ENCODE assay signal across 9 cellular contexts in genomic region chr19:9075064-9075964, GRCh38. TPM values are rescaled to one million over a fixed set of nuclear protein-coding genes. Genes with fewer than 3 reads are reported as not detected.
DNase-seq lines count a peak whose midpoint lies in the region; ATAC-seq and TF ChIP-seq lines count a peak whose summit lies in the region.
"Had no signal": no experiment of that assay in that cellular context is flagged by ENCODE, and none has a peak within 500 bp of the region (broad histone marks: within the 10 kb centered on the region; RNA-seq: fewer than 3 reads in every experiment).

No MANE protein-coding gene starts in this region.

- TF ChIP-seq CTCF in GM23338 (conservative IDR thresholded peaks at IDR 0.05; ENCODE audit: low read depth in 2 of 2) = no peak
- no peak for TF ChIP-seq CTCF in mesothelial cell of epicardium (IDR thresholded peaks at IDR 0.05; ENCODE audit: unreplicated experiment)

- H3K4me3 Mint-ChIP-seq in GM23338 (no peak overlapping the region), mesothelial cell of epicardium (peak overlapping the region; percentile 44)

- H3K27me3 Mint-ChIP-seq in GM23338 (ENCODE audit: insufficient read depth, low read depth, poor library complexity) (peaks cover 3% of the 10 kb centered on the region), mesothelial cell of epicardium (ENCODE audit: low read depth) (no peaks in the 10 kb centered on the region)

- peak; percentile 67 for DNase-seq in GM23338 (ENCODE audit: low spot score)
- DNase-seq in NCI-H460 (ENCODE audit: extremely low read depth, low read depth) = peak; percentile 45
- peak; percentile 43 for DNase-seq in epidermal melanocyte (ENCODE audit: insufficient read length, low spot score)
- DNase-seq in mesothelial cell of epicardium (ENCODE audit: low spot score in 2 of 2, unreplicated experiment in 2 of 2) = peak; percentile 84 to 90
- DNase-seq in effector CD8-positive, alpha-beta T cell (lab: John Stamatoyannopoulos, UW) = no peak

- no peaks in the 10 kb centered on the region for H3K36me3 ChIP-seq in GM23338 (ENCODE audit: insufficient read depth)

- H3K9me3 Mint-ChIP-seq in GM23338 (peaks cover 96% of the 10 kb centered on the region), mesothelial cell of epicardium (no peaks in the 10 kb centered on the region)

- H3K4me1 ChIP-seq in GM23338 (ENCODE audit: insufficient read depth) = peaks cover 23% of the 10 kb centered on the region
- H3K4me1 ChIP-seq: parathyroid adenoma had no signal

- ATAC-seq in GM23338 (no peak), HG03520 (IDR thresholded peaks at IDR 0.05; ENCODE audit: unreplicated experiment) (no peak), HG03196 (IDR thresholded peaks at IDR 0.05; ENCODE audit: unreplicated experiment) (no peak), GM21825 (IDR thresholded peaks at IDR 0.05; ENCODE audit: unreplicated experiment) (no peak)

- no peak overlapping the region for H3K27ac Mint-ChIP-seq in GM23338
- H3K27ac Mint-ChIP-seq in mesothelial cell of epicardium = peak overlapping the region; percentile 98

- H4K20me1 ChIP-seq in GM23338 (replicated peaks; ENCODE audit: insufficient read depth) = no peaks in the 10 kb centered on the region

- no peaks in the 10 kb centered on the region for H3K27me3 ChIP-seq in GM23338 (ENCODE audit: insufficient read depth)

- peak overlapping the region; percentile 97 for H2AFZ ChIP-seq in GM23338
- H2AFZ ChIP-seq: parathyroid adenoma had no signal

- H3K4me2 ChIP-seq in GM23338 = no peak overlapping the region

- peaks cover 43% of the 10 kb centered on the region for H3K36me3 Mint-ChIP-seq in GM23338 (ENCODE audit: low read depth)
- H3K36me3 Mint-ChIP-seq in mesothelial cell of epicardium = no peaks in the 10 kb centered on the region

- peaks cover 7% of the 10 kb centered on the region; the same call in 1 of the 2 replicates for H3K9me2 ChIP-seq in GM23338 (ENCODE audit: insufficient read depth)

- peak overlapping the region; percentile 55; the same call in 1 of the 2 replicates for H3K27ac ChIP-seq in GM23338 (ENCODE audit: low read depth)
- H3K27ac ChIP-seq: parathyroid adenoma had no signal

- no peaks in the 10 kb centered on the region; the same call in 1 of the 2 replicates for H3F3A ChIP-seq in GM23338 (replicated peaks; ENCODE audit: low read depth)

- no peaks in the 10 kb centered on the region for H3K79me2 ChIP-seq in GM23338 (replicated peaks; ENCODE audit: insufficient read depth)
- H3K79me2 ChIP-seq: parathyroid adenoma had no signal

- H3K4me3 ChIP-seq in GM23338 = no peak overlapping the region

- no peaks in the 10 kb centered on the region for H3K4me1 Mint-ChIP-seq in GM23338
- H3K4me1 Mint-ChIP-seq in mesothelial cell of epicardium = peaks cover 37% of the 10 kb centered on the region

TF ChIP-seq in GM23338, 12 proteins besides CTCF, POLR2A, EP300 and RAD21:
- TF ChIP-seq EZH2 (IDR thresholded peaks at IDR 0.05; ENCODE audit: low read depth, unreplicated experiment) (no peak), REST (IDR thresholded peaks at IDR 0.05; ENCODE audit: unreplicated experiment) (no peak)

RNA-seq across cellular contexts. Expression of gene OR1M1, which starts 11.5 kb away (rescaled TPM):
- not detected in 2 replicates for total RNA-seq in GM23338 (2014; rRNA removed; shearing (Covaris generic))
- polyA plus RNA-seq in GM23338 (2016; fragmentation: Nextera tagmentation; extraction: Ambion mirVana) = not detected in 2 replicates
- not detected in 2 replicates for total RNA-seq in NCI-H460 (2014; rRNA removed; shearing (Covaris generic))
- not detected in 2 replicates for polyA plus RNA-seq in NCI-H460 (2014; cell fraction: nucleus; rRNA removed)
- not detected in 3 replicates for total RNA-seq in mesothelial cell of epicardium

RNA-seq across cellular contexts. Expression of gene OR7G2, which starts 32.0 kb away (rescaled TPM):
- total RNA-seq in GM23338 (2014; rRNA removed; shearing (Covaris generic)) = not detected in 2 replicates
- polyA plus RNA-seq in GM23338 (2016; fragmentation: Nextera tagmentation; extraction: Ambion mirVana) = not detected in 2 replicates
- total RNA-seq in NCI-H460 (2014; rRNA removed; shearing (Covaris generic)) = not detected in 2 replicates
- polyA plus RNA-seq in NCI-H460 (2014; cell fraction: nucleus; rRNA removed) = not detected in 2 replicates
- not detected in 3 replicates for total RNA-seq in mesothelial cell of epicardium

RNA-seq across cellular contexts. Expression of gene OR7G1, which starts 40.2 kb away (rescaled TPM):
- not detected in 2 replicates for total RNA-seq in GM23338 (2014; rRNA removed; shearing (Covaris generic))
- polyA plus RNA-seq in GM23338 (2016; fragmentation: Nextera tagmentation; extraction: Ambion mirVana) = not detected in 2 replicates
- total RNA-seq in NCI-H460 (2014; rRNA removed; shearing (Covaris generic)) = not detected in 2 replicates
- not detected in 2 replicates for polyA plus RNA-seq in NCI-H460 (2014; cell fraction: nucleus; rRNA removed)
- total RNA-seq in mesothelial cell of epicardium = not detected in 3 replicates

RNA-seq across cellular contexts. Expression of gene OR7G3, which starts 51.4 kb away (rescaled TPM):
- not detected in 2 replicates for total RNA-seq in GM23338 (2014; rRNA removed; shearing (Covaris generic))
- polyA plus RNA-seq in GM23338 (2016; fragmentation: Nextera tagmentation; extraction: Ambion mirVana) = not detected in 2 replicates
- not detected in 2 replicates for total RNA-seq in NCI-H460 (2014; rRNA removed; shearing (Covaris generic))
- polyA plus RNA-seq in NCI-H460 (2014; cell fraction: nucleus; rRNA removed) = not detected in 2 replicates
- total RNA-seq in mesothelial cell of epicardium = not detected in 3 replicates
